Comparison of ENCODE assay signal across 9 cellular contexts in genomic region chr7:65269150-65269856, GRCh38.
A peak's percentile ranks its signal among the peaks of the same experiment; 100 is the strongest.
DNase-seq lines count a peak whose midpoint lies in the region; ATAC-seq and TF ChIP-seq lines count a peak whose summit lies in the region.
"Had no signal": no experiment of that assay in that cellular context is flagged by ENCODE, and none has a peak within 500 bp of the region (broad histone marks: within the 10 kb centered on the region; RNA-seq: fewer than 3 reads in every experiment).

No MANE protein-coding gene starts in this region.

- peak overlapping the region; percentile 24 for H3K9ac ChIP-seq in mucosa of stomach (ENCODE audit: low read length)

- H3K36me3 Mint-ChIP-seq in T-helper 17 cell (ENCODE audit: low read depth): peaks cover 3% of the 10 kb centered on the region

- H3K27me3 Mint-ChIP-seq in T-helper 17 cell: peaks cover 47% of the 10 kb centered on the region

- 0 to 2% methylated on average over 28 to 34 of the region's 37 CpGs for WGBS in tibial nerve, 2 donors

- H3K4me1 ChIP-seq in HEK293 (ENCODE audit: control insufficient read depth, insufficient read depth, low read length) (no peaks in the 10 kb centered on the region), mucosa of stomach (ENCODE audit: control insufficient read depth, insufficient read depth, low read length) (peaks cover 7% of the 10 kb centered on the region), tibial nerve (peaks cover 0 to 11% (median 3%) of the 10 kb centered on the region in 4 donors)
- peaks cover 9% of the 10 kb centered on the region for H3K4me1 ChIP-seq in effector memory CD4-positive, alpha-beta T cell (ENCODE audit: control insufficient read depth, insufficient read depth, low read length, poor library complexity, severe bottlenecking)

- H3K27ac Mint-ChIP-seq in T-helper 17 cell: no peak overlapping the region

- H3K9me3 ChIP-seq in HEK293 (ENCODE audit: control insufficient read depth, insufficient read depth, low read depth, low read length) (no peaks in the 10 kb centered on the region), T-helper 17 cell (ENCODE audit: control insufficient read depth, low read length, poor library complexity, severe bottlenecking) (no peaks in the 10 kb centered on the region), mucosa of stomach (ENCODE audit: control insufficient read depth, low read length) (no peaks in the 10 kb centered on the region), tibial nerve (peaks cover 0 to 4% (median under 1%) of the 10 kb centered on the region in 4 donors)
- no peaks in the 10 kb centered on the region for H3K9me3 ChIP-seq in effector memory CD4-positive, alpha-beta T cell (ENCODE audit: control insufficient read depth, low read length)

- H3K4me3 ChIP-seq in HEK293 (ENCODE audit: low read depth, low read length): peak overlapping the region; percentile 78
- peak overlapping the region; percentile 41 for H3K4me3 ChIP-seq in effector memory CD4-positive, alpha-beta T cell (ENCODE audit: insufficient read depth, low read depth, low read length, poor library complexity, severe bottlenecking)
- H3K4me3 ChIP-seq in mucosa of stomach (ENCODE audit: low read length): peak overlapping the region; percentile 15
- H3K4me3 ChIP-seq in tibial nerve: peak overlapping the region in 3 of 4 donors; percentile 3 to 29 (median 26)

- TF ChIP-seq POLR2A in tibial nerve (IDR thresholded peaks at IDR 0.05): no peak

- H3K4me1 Mint-ChIP-seq in T-helper 17 cell: peaks cover 4% of the 10 kb centered on the region

- peak overlapping the region; percentile 54 for H3K27ac ChIP-seq in HEK293 (ENCODE audit: extremely low read depth, low read depth, low read length)
- no peak overlapping the region for H3K27ac ChIP-seq in effector memory CD4-positive, alpha-beta T cell (ENCODE audit: insufficient read depth, low read length, poor library complexity, severe bottlenecking)
- no peak overlapping the region for H3K27ac ChIP-seq in tibial nerve
- H3K27ac ChIP-seq: C4-2B had no signal

- H3K4me3 Mint-ChIP-seq in T-helper 17 cell: peak overlapping the region; percentile 82

- H3K27me3 ChIP-seq in effector memory CD4-positive, alpha-beta T cell (replicated peaks; ENCODE audit: control insufficient read depth, insufficient read depth, low read length, poor library complexity, severe bottlenecking): peaks cover 12% of the 10 kb centered on the region
- H3K27me3 ChIP-seq in mucosa of stomach (ENCODE audit: control insufficient read depth, insufficient read depth, low read length): peaks cover 13% of the 10 kb centered on the region
- peaks cover 0 to 47% of the 10 kb centered on the region in 2 donors for H3K27me3 ChIP-seq in tibial nerve

- TF ChIP-seq EP300 in tibial nerve (IDR thresholded peaks at IDR 0.05): no peak

- CTCF ChIA-PET in HEK293 (lab: Yijun Ruan, JAX): interaction anchor here (0.7 to 1.1 kb wide), 3 partner anchors 23 to 38 kb away, joined by 3 to 4 read pairs (median 3); no protein-coding TSS in a partner anchor

- TF ChIP-seq CTCF in HEK293 (tag by site-specific recombination; IDR thresholded peaks at IDR 0.05): no peak
- TF ChIP-seq CTCF in tibial nerve (IDR thresholded peaks at IDR 0.05): no peak

- H3K36me3 ChIP-seq in HEK293 (ENCODE audit: control insufficient read depth in 2 of 2, insufficient read depth in 1 of 2, low read length in 2 of 2) (no peaks in the 10 kb centered on the region), mucosa of stomach (ENCODE audit: control insufficient read depth, insufficient read depth, low read length) (no peaks in the 10 kb centered on the region), tibial nerve (no peaks in the 10 kb centered on the region)
- no peaks in the 10 kb centered on the region for H3K36me3 ChIP-seq in effector memory CD4-positive, alpha-beta T cell (ENCODE audit: control insufficient read depth, insufficient read depth, low read length)

- POLR2A ChIA-PET in HEK293 (lab: Yijun Ruan, JAX): interaction anchor here (1.3 kb wide), 2 partner anchors 17 to 104 kb away, joined by 8 to 12 read pairs; partner anchors contain the start of gene ZNF92

- DNase-seq in SIG-M5 treated with dmso at 0.1 percent for 504 hours (lab: John Stamatoyannopoulos, UW; ENCODE audit: unreplicated experiment) (peak; percentile 44), SIG-M5 (lab: John Stamatoyannopoulos, UW) (no peak), NCI-H1417 (lab: John Stamatoyannopoulos, UW) (peak; percentile 88 to 99 (median 94)), T-helper 17 cell (no peak), tibial nerve (ENCODE audit: low spot score in 2 of 2) (no peak)
- no peak for DNase-seq in effector memory CD4-positive, alpha-beta T cell

- ATAC-seq in T-helper 17 cell: peak; percentile 58

TF ChIP-seq in HEK293, 187 proteins besides CTCF, POLR2A, EP300 and RAD21 (continues in another document):
- TF ChIP-seq YY1 (tag by site-specific recombination; IDR thresholded peaks at IDR 0.05) (no peak), ZNF394 (tag by site-specific recombination; IDR thresholded peaks at IDR 0.05; ENCODE audit: borderline replicate concordance) (0 out of 2 replicates have a peak, but pooled peaks have one; percentile 28), ZNF146 (tag by site-specific recombination; IDR thresholded peaks at IDR 0.05) (no peak), ZSCAN30 (tag by site-specific recombination; IDR thresholded peaks at IDR 0.05) (no peak), BCL11A (tag by site-specific recombination; IDR thresholded peaks at IDR 0.05; ENCODE audit: low read depth) (0 out of 2 replicates have a peak, but pooled peaks have one; percentile 12), ZNF692 (tag by site-specific recombination; IDR thresholded peaks at IDR 0.05) (peak; percentile 61; the same call in 1 of the 2 replicates), ZNF549 (tag by site-specific recombination; IDR thresholded peaks at IDR 0.05) (no peak), ZNF777 (tag by site-specific recombination; IDR thresholded peaks at IDR 0.05; ENCODE audit: borderline replicate concordance) (no peak), ZNF600 (tag by site-specific recombination; IDR thresholded peaks at IDR 0.05) (peak; percentile 88), EGR2 (tag by site-specific recombination; IDR thresholded peaks at IDR 0.05; ENCODE audit: low read depth) (peak; percentile 59; the same call in 1 of the 2 replicates), SP2 (tag by site-specific recombination; IDR thresholded peaks at IDR 0.05) (peak; percentile 69), ZNF670 (tag by site-specific recombination; IDR thresholded peaks at IDR 0.05; ENCODE audit: low read depth) (no peak), PBX3 (CRISPR knock-in tag; IDR thresholded peaks at IDR 0.05) (no peak), HOXD13 (CRISPR knock-in tag; IDR thresholded peaks at IDR 0.05; ENCODE audit: borderline replicate concordance) (no peak), ZNF423 (tag by site-specific recombination; IDR thresholded peaks at IDR 0.05) (peak; percentile 19; the same call in 1 of the 2 replicates), ZNF362 (tag by site-specific recombination; IDR thresholded peaks at IDR 0.05) (no peak), SP3 (tag by site-specific recombination; IDR thresholded peaks at IDR 0.05) (peak; percentile 52; the same call in 1 of the 2 replicates)
- TF ChIP-seq, protein P1, sequence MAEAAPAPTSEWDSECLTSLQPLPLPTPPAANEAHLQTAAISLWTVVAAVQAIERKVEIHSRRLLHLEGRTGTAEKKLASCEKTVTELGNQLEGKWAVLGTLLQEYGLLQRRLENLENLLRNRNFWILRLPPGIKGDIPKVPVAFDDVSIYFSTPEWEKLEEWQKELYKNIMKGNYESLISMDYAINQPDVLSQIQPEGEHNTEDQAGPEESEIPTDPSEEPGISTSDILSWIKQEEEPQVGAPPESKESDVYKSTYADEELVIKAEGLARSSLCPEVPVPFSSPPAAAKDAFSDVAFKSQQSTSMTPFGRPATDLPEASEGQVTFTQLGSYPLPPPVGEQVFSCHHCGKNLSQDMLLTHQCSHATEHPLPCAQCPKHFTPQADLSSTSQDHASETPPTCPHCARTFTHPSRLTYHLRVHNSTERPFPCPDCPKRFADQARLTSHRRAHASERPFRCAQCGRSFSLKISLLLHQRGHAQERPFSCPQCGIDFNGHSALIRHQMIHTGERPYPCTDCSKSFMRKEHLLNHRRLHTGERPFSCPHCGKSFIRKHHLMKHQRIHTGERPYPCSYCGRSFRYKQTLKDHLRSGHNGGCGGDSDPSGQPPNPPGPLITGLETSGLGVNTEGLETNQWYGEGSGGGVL (tag by site-specific recombination; IDR thresholded peaks at IDR 0.05): peak; percentile 24; the same call in 1 of the 2 replicates

Comparison
In these comparisons a context has a peak if more than half of its experiments do, and no peak if none do; other contexts are left out.
1. DNase-seq: peak in SIG-M5 treated with dmso at 0.1 percent for 504 hours (single experiment) and NCI-H1417 (3 of 3); none in SIG-M5 (single experiment), T-helper 17 cell (0 of 3), effector memory CD4-positive, alpha-beta T cell (0 of 3) and tibial nerve (0 of 2).
2. H3K4me3 ChIP-seq: peak in every context shown above with its lines; median percentile 78 in HEK293; 41 in effector memory CD4-positive, alpha-beta T cell; 26 in tibial nerve; 15 in mucosa of stomach.